ENCODE assay signal across 15 cellular contexts in genomic region chr7:35723011-35723410, GRCh38. TPM values are rescaled to one million over a fixed set of nuclear protein-coding genes. Genes with fewer than 3 reads are reported as not detected.
DNase-seq lines count a peak whose midpoint lies in the region; ATAC-seq and TF ChIP-seq lines count a peak whose summit lies in the region.
"Had no signal": no experiment of that assay in that cellular context is flagged by ENCODE, and none has a peak within 500 bp of the region (broad histone marks: within the 10 kb centered on the region; RNA-seq: fewer than 3 reads in every experiment).

No MANE protein-coding gene starts in this region.

- peak; percentile 82 to 83 for ATAC-seq in activated T-cell treated with anti-CD3 and anti-CD28 coated beads, Interleukin-2, amount 50 U/mL, for 4 hours
- no peak for ATAC-seq in right lobe of liver
- ATAC-seq: Panc1 had no signal

- no peak overlapping the region for H2AFZ ChIP-seq in osteoblast (ENCODE audit: low read length)

- no peak overlapping the region for H3K4me2 ChIP-seq in osteoblast (ENCODE audit: insufficient read depth, low read length)

- peaks cover 62% of the 10 kb centered on the region for H3K4me1 Mint-ChIP-seq in activated T-cell treated with anti-CD3 and anti-CD28 coated beads, Interleukin-2, amount 50 U/mL, for 4 hours (ENCODE audit: low read depth)

- no peaks in the 10 kb centered on the region for H4K20me1 ChIP-seq in osteoblast (ENCODE audit: insufficient read depth, low read length)

- H3K36me3 ChIP-seq in osteoblast (ENCODE audit: insufficient read depth, low read length): no peaks in the 10 kb centered on the region
- no peaks in the 10 kb centered on the region for H3K36me3 ChIP-seq in right lobe of liver

- no peak overlapping the region for H3K4me3 ChIP-seq in osteoblast (ENCODE audit: insufficient read depth, low read length)
- H3K4me3 ChIP-seq in right lobe of liver: no peak overlapping the region

- H3K27ac ChIP-seq in osteoblast (ENCODE audit: low read depth, low read length) (no peak overlapping the region), right lobe of liver (no peak overlapping the region)
- H3K27ac ChIP-seq: VCaP had no signal

- intact Hi-C loops in right lobe of liver (cut with DNase I): no loop called here

- no peak for DNase-seq in activated T-cell treated with anti-CD3 and anti-CD28 coated beads, Interleukin-2, amount 50 U/mL, for 4 hours
- DNase-seq in activated T-cell treated with anti-CD3 and anti-CD28 coated beads, Interleukin-2, amount 50 U/mL, for 1 hour: no peak
- DNase-seq in NCI-H226 (peak; percentile 58), amniotic epithelial cell (ENCODE audit: low read depth) (peak; percentile 51), osteoblast (ENCODE audit: insufficient read length, low spot score, missing footprints) (peak; percentile 21), right lobe of liver (no peak), HK-2 (ENCODE audit: unreplicated experiment) (no peak), DMS79 (lab: John Stamatoyannopoulos, UW) (no peak)
- DNase-seq: cortex of kidney, foreskin melanocyte, GDM1, islet precursor cell had no signal

- TF ChIP-seq CTCF in osteoblast (IDR thresholded peaks at IDR 0.05; ENCODE audit: extremely low read depth, low read depth, low read length) (peak; percentile 22), right lobe of liver (IDR thresholded peaks at IDR 0.05) (no peak)

- H3K9me3 Mint-ChIP-seq in activated T-cell treated with anti-CD3 and anti-CD28 coated beads, Interleukin-2, amount 50 U/mL, for 4 hours: peaks cover 3% of the 10 kb centered on the region
- H3K9me3 Mint-ChIP-seq: nephron had no signal

- 88% methylated on average over 4 of the region's 4 CpGs for WGBS in right lobe of liver (ENCODE audit: insufficient coverage, low coverage, low lambda C conversion rate, missing lambda C conversion rate)

- H3K27me3 ChIP-seq in osteoblast (ENCODE audit: insufficient read depth, low read length) (peaks cover 13% of the 10 kb centered on the region), right lobe of liver (no peaks in the 10 kb centered on the region)

- no peaks in the 10 kb centered on the region for H3K9me3 ChIP-seq in osteoblast (ENCODE audit: low read depth, low read length)
- no peaks in the 10 kb centered on the region for H3K9me3 ChIP-seq in right lobe of liver

- peak overlapping the region; percentile 29 for H3K4me3 Mint-ChIP-seq in activated T-cell treated with anti-CD3 and anti-CD28 coated beads, Interleukin-2, amount 50 U/mL, for 4 hours
- H3K4me3 Mint-ChIP-seq: nephron had no signal

- no peaks in the 10 kb centered on the region for H3K79me2 ChIP-seq in osteoblast (ENCODE audit: insufficient read depth, low read length)

- H3K27me3 Mint-ChIP-seq in activated T-cell treated with anti-CD3 and anti-CD28 coated beads, Interleukin-2, amount 50 U/mL, for 4 hours (ENCODE audit: low read depth): no peaks in the 10 kb centered on the region

- TF ChIP-seq POLR2A in right lobe of liver (IDR thresholded peaks at IDR 0.05): no peak

- H3K4me1 ChIP-seq in osteoblast (ENCODE audit: insufficient read depth, low read length): peaks cover 2% of the 10 kb centered on the region
- no peaks in the 10 kb centered on the region for H3K4me1 ChIP-seq in right lobe of liver

- H3K36me3 Mint-ChIP-seq in activated T-cell treated with anti-CD3 and anti-CD28 coated beads, Interleukin-2, amount 50 U/mL, for 4 hours (ENCODE audit: insufficient read depth): no peaks in the 10 kb centered on the region

RNA-seq across cellular contexts. Expression of gene HERPUD2, which starts 28.1 kb away (rescaled TPM):
- total RNA-seq in activated T-cell treated with anti-CD3 and anti-CD28 coated beads, Interleukin-2, amount 50 U/mL, for 4 hours: 10 to 100 TPM; 14.9 to 18.5 (median 15.8) TPM
- total RNA-seq in osteoblast (26.8 and 32.9 TPM in 2 replicates), right lobe of liver (10 to 100 TPM; 15.4 to 26.7 (median 20.6) TPM)

Comparison
In these comparisons a context has a peak if more than half of its experiments do, and no peak if none do; other contexts are left out.
1. ATAC-seq: peak in activated T-cell treated with anti-CD3 and anti-CD28 coated beads, Interleukin-2, amount 50 U/mL, for 4 hours (2 of 2); none in right lobe of liver (0 of 4).
2. DNase-seq: peak in NCI-H226 (single experiment), amniotic epithelial cell (single experiment) and osteoblast (single experiment); none in activated T-cell treated with anti-CD3 and anti-CD28 coated beads, Interleukin-2, amount 50 U/mL, for 4 hours (single experiment), activated T-cell treated with anti-CD3 and anti-CD28 coated beads, Interleukin-2, amount 50 U/mL, for 1 hour (single experiment), right lobe of liver (0 of 3), HK-2 (single experiment) and DMS79 (single experiment).